In genomic region chr5:78633710-78634109, GRCh38 we compare ENCODE assay signal across 22 cellular contexts. TPM values are rescaled to one million over a fixed set of nuclear protein-coding genes. Genes with fewer than 3 reads are reported as not detected.
DNase-seq lines count a peak whose midpoint lies in the region; ATAC-seq and TF ChIP-seq lines count a peak whose summit lies in the region.
"Had no signal": no experiment of that assay in that cellular context is flagged by ENCODE, and none has a peak within 500 bp of the region (broad histone marks: within the 10 kb centered on the region; RNA-seq: fewer than 3 reads in every experiment).

No MANE protein-coding gene starts in this region.

- H3K4me1 ChIP-seq in vagina: peaks cover 41% of the 10 kb centered on the region

- no peaks in the 10 kb centered on the region for H3K27me3 ChIP-seq in vagina
- H3K27me3 ChIP-seq: transverse colon had no signal

- peak overlapping the region; percentile 10 for H3K27ac ChIP-seq in vagina
- H3K27ac ChIP-seq: 22Rv1, parathyroid adenoma, transverse colon had no signal

- no peaks in the 10 kb centered on the region for H3K9me3 ChIP-seq in vagina
- H3K9me3 ChIP-seq: transverse colon had no signal

- no peak for TF ChIP-seq CTCF in vagina (IDR thresholded peaks at IDR 0.05)

- H3K36me3 ChIP-seq in vagina: peaks cover 0 to 7% of the 10 kb centered on the region in 2 donors

- no peak overlapping the region for H3K4me3 ChIP-seq in vagina
- H3K4me3 ChIP-seq: GM23338, transverse colon had no signal

- peak; percentile 11 for DNase-seq in NCI-H2196 (lab: John Stamatoyannopoulos, UW; ENCODE audit: unreplicated experiment)
- DNase-seq in NCI-H2196 treated with DMSO at 0.1 percent for 48 hours (lab: John Stamatoyannopoulos, UW; ENCODE audit: unreplicated experiment): no peak
- peak; percentile 72 for DNase-seq in glomerular visceral epithelial cell (ENCODE audit: extremely low spot score)
- DNase-seq in vagina (ENCODE audit: extremely low spot score in 2 of 2): no peak
- DNase-seq in effector CD4-positive, alpha-beta T cell: no peak
- DNase-seq: activated CD4-positive, alpha-beta T cell treated with anti-CD3 and anti-CD28 coated beads, Interleukin-2, amount 50 U/mL, for 1 hour; activated naive CD4-positive, alpha-beta T cell treated with anti-CD3 and anti-CD28 coated beads for 36 hours; activated T-cell treated with anti-CD3 and anti-CD28 coated beads for 4 hours; CD8-positive, alpha-beta memory T cell; Kasumi-1; left cardiac atrium; NCI-H1694; NCI-H510A; small intestine; T-helper 9 cell; transverse colon had no signal

- intact Hi-C loops in vagina (cut with DNase I): no loop called here

- TF ChIP-seq POLR2A in vagina (IDR thresholded peaks at IDR 0.05): no peak

- peak; percentile 25 for ATAC-seq in SK-N-SH treated with all-trans-retinoic acid at 6 μM for 48 hours
- ATAC-seq in HG03457 (IDR thresholded peaks at IDR 0.05; ENCODE audit: unreplicated experiment): no peak
- ATAC-seq in GM18870 (IDR thresholded peaks at IDR 0.05; ENCODE audit: unreplicated experiment): no peak
- ATAC-seq: GM23338, left cardiac atrium had no signal

TF ChIP-seq in SK-N-SH treated with all-trans-retinoic acid at 6 μM for 48 hours, 23 proteins besides CTCF, POLR2A, EP300 and RAD21:
- no peak for TF ChIP-seq CREB5 (CRISPR knock-in tag; IDR thresholded peaks at IDR 0.05; ENCODE audit: low read depth)
- TF ChIP-seq ZNF565 (CRISPR knock-in tag; conservative IDR thresholded peaks at IDR 0.05; ENCODE audit: low read depth): no peak
- no peak for TF ChIP-seq TSHZ2 (CRISPR knock-in tag; IDR thresholded peaks at IDR 0.05)
- TF ChIP-seq TCF4 (CRISPR knock-in tag; IDR thresholded peaks at IDR 0.05; ENCODE audit: borderline replicate concordance): no peak
- no peak for TF ChIP-seq ZNF70 (CRISPR knock-in tag; IDR thresholded peaks at IDR 0.05)
- TF ChIP-seq PATZ1 (CRISPR knock-in tag; IDR thresholded peaks at IDR 0.05; ENCODE audit: borderline replicate concordance): no peak
- no peak for TF ChIP-seq TOX (CRISPR knock-in tag; IDR thresholded peaks at IDR 0.05; ENCODE audit: borderline replicate concordance)
- no peak for TF ChIP-seq ARNTL (CRISPR knock-in tag; IDR thresholded peaks at IDR 0.05; ENCODE audit: borderline replicate concordance, low read depth)
- TF ChIP-seq SNAI2 (CRISPR knock-in tag; IDR thresholded peaks at IDR 0.05): no peak
- no peak for TF ChIP-seq GLIS3 (CRISPR knock-in tag; IDR thresholded peaks at IDR 0.05)
- TF ChIP-seq ZC3H10 (CRISPR knock-in tag; IDR thresholded peaks at IDR 0.05): no peak
- TF ChIP-seq PPARA (CRISPR knock-in tag; IDR thresholded peaks at IDR 0.05; ENCODE audit: borderline replicate concordance): no peak
- no peak for TF ChIP-seq ISL1 (CRISPR knock-in tag; IDR thresholded peaks at IDR 0.05)
- no peak for TF ChIP-seq ZFP30 (CRISPR knock-in tag; IDR thresholded peaks at IDR 0.05)
- TF ChIP-seq CSDC2 (CRISPR knock-in tag; IDR thresholded peaks at IDR 0.05): no peak
- no peak for TF ChIP-seq RARB (CRISPR knock-in tag; IDR thresholded peaks at IDR 0.05)
- TF ChIP-seq ZFP3 (CRISPR knock-in tag; IDR thresholded peaks at IDR 0.05): no peak
- no peak for TF ChIP-seq BACH2 (CRISPR knock-in tag; IDR thresholded peaks at IDR 0.05; ENCODE audit: borderline replicate concordance)

RNA-seq across cellular contexts. Expression of gene LHFPL2, which starts 14.9 kb away (rescaled TPM):
- total RNA-seq in vagina: 24.8 TPM
- total RNA-seq: activated naive CD4-positive, alpha-beta T cell treated with anti-CD3 and anti-CD28 coated beads for 36 hours had no signal

Comparison
In these comparisons a context has a peak if more than half of its experiments do, and no peak if none do; other contexts are left out.
1. DNase-seq: peak in NCI-H2196 (single experiment) and glomerular visceral epithelial cell (single experiment); none in NCI-H2196 treated with DMSO at 0.1 percent for 48 hours (single experiment), vagina (0 of 2) and effector CD4-positive, alpha-beta T cell (single experiment).